ENCODE assay signal across 33 cellular contexts in genomic region chr17:39192901-39193300, GRCh38. TPM values are rescaled to one million over a fixed set of nuclear protein-coding genes. Genes with fewer than 3 reads are reported as not detected.
DNase-seq lines count a peak whose midpoint lies in the region; ATAC-seq, FAIRE-seq and TF ChIP-seq lines count a peak whose summit lies in the region.
"Had no signal": no experiment of that assay in that cellular context is flagged by ENCODE, and none has a peak within 500 bp of the region (broad histone marks: within the 10 kb centered on the region; RNA-seq: fewer than 3 reads in every experiment).

No MANE protein-coding gene starts in this region.

- H3K4me1 ChIP-seq in Loucy (ENCODE audit: insufficient read depth, low read length, poor library complexity, severe bottlenecking) = peaks cover 36% of the 10 kb centered on the region
- H3K4me1 ChIP-seq in K562 (replicated peaks in 1 of 2; ENCODE audit: control insufficient read depth in 2 of 2, insufficient read depth in 2 of 2, low read length in 2 of 2) = peaks cover 21 to 41% of the 10 kb centered on the region in 2 experiments; a peak in 4 of 5 replicates
- peaks cover 48 to 60% (median 53%) of the 10 kb centered on the region in 3 donors for H3K4me1 ChIP-seq in skeletal muscle tissue (ENCODE audit: control insufficient read depth in 3 of 3, insufficient read depth in 3 of 3, low read length in 3 of 3)
- H3K4me1 ChIP-seq in vagina = peaks cover 33% of the 10 kb centered on the region

- H3K36me3 Mint-ChIP-seq in glutamatergic neuron (ENCODE audit: unreplicated experiment) = peaks cover 5% of the 10 kb centered on the region
- H3K36me3 Mint-ChIP-seq: natural killer cell had no signal

- in situ Hi-C loops in K562 (cut with MboI) = no loop called here

- H2AFZ ChIP-seq in Loucy (ENCODE audit: low read length) (no peak overlapping the region), K562 (ENCODE audit: low read depth, low read length) (no peak overlapping the region)
- H2AFZ ChIP-seq: parathyroid adenoma had no signal

- H3K9me2 ChIP-seq in Loucy (replicated peaks; ENCODE audit: low read depth, low read length) = no peaks in the 10 kb centered on the region

- TF ChIP-seq EP300 in K562 (IDR thresholded peaks at IDR 0.05; ENCODE audit: low read length) = no peak

- H3K27me3 ChIP-seq in Loucy (ENCODE audit: insufficient read depth, low read length, poor library complexity, severe bottlenecking) = no peaks in the 10 kb centered on the region
- H3K27me3 ChIP-seq in K562 (ENCODE audit: control insufficient read depth in 2 of 2, insufficient read depth in 2 of 2, low read length in 2 of 2) = no peaks in the 10 kb centered on the region
- no peaks in the 10 kb centered on the region for H3K27me3 ChIP-seq in skeletal muscle tissue (ENCODE audit: control insufficient read depth in 3 of 3, insufficient read depth in 3 of 3, low read length in 3 of 3)
- no peaks in the 10 kb centered on the region for H3K27me3 ChIP-seq in vagina
- H3K27me3 ChIP-seq: BLaER1, gastroesophageal sphincter, right atrium auricular region, tibial nerve had no signal

- DNase-seq in K562 (ENCODE audit: extremely low read depth in 1 of 4, low spot score in 3 of 4) (no peak), glutamatergic neuron (no peak), vagina (ENCODE audit: extremely low spot score in 2 of 2) (no peak), HUDEP-2 (lab: John Stamatoyannopoulos, UW; ENCODE audit: unreplicated experiment in 76 of 76) (no peak), globus pallidus (ENCODE audit: low spot score) (no peak)
- DNase-seq: activated CD4-positive, alpha-beta T cell treated with anti-CD3 and anti-CD28 coated beads, Interleukin-2, amount 50 U/mL, for 1 hour; activated CD4-positive, CD25-positive, alpha-beta regulatory T cell; activated effector memory CD4-positive, alpha-beta T cell treated with anti-CD3 and anti-CD28 coated beads, Interleukin-2, amount 50 U/mL, for 16 hours; activated naive CD8-positive, alpha-beta T cell treated with anti-CD3 and anti-CD28 coated beads, Interleukin-2, amount 10 ng/mL, durations not matched to agents 7 days and 5 days; activated T-cell treated with anti-CD3 and anti-CD28 coated beads, Interleukin-2, amount 50 U/mL, for 24 hours; DMS153; H9; hypothalamus; mucosa of descending colon; natural killer cell; NCI-H510A; stimulated activated CD8-positive, alpha-beta memory T cell treated with anti-CD3 and anti-CD28 coated beads, Interleukin-4, amount 100 ng/mL, for 48 hours had no signal

- H3K9me1 ChIP-seq in K562 (ENCODE audit: control insufficient read depth, insufficient read depth, low read length) = no peaks in the 10 kb centered on the region

- no peaks in the 10 kb centered on the region for H3F3A ChIP-seq in Loucy (ENCODE audit: low read depth)

- CTCF ChIA-PET in K562 (lab: Yijun Ruan, JAX; ENCODE audit: low intra/inter-chr PET ratio) = no interaction called here

- H4K20me1 ChIP-seq in Loucy (ENCODE audit: insufficient read depth, low read length, poor library complexity, severe bottlenecking) = peaks cover 42% of the 10 kb centered on the region
- H4K20me1 ChIP-seq in K562 (replicated peaks; ENCODE audit: control insufficient read depth, insufficient read depth, low read length) = no peaks in the 10 kb centered on the region

- BruUV-seq in K562 (replicated peaks; lab: Mats Ljungman, UMichigan) = no TSS peak

- 92% methylated on average over 7 of the region's 16 CpGs for WGBS in K562 (ENCODE audit: insufficient coverage, low coverage, missing lambda C conversion rate)

- peak overlapping the region; percentile 95 for H3K4me3 ChIP-seq in Loucy (ENCODE audit: low read length, poor library complexity, severe bottlenecking)
- no peak overlapping the region for H3K4me3 ChIP-seq in K562
- peak overlapping the region; percentile 75 to 99 (median 94) for H3K4me3 ChIP-seq in skeletal muscle tissue (ENCODE audit: low read length in 3 of 3)
- no peak overlapping the region for H3K4me3 ChIP-seq in vagina
- H3K4me3 ChIP-seq: BLaER1, gastroesophageal sphincter, lung, mucosa of descending colon, right atrium auricular region, tibial nerve had no signal

- H3K79me2 ChIP-seq in Loucy (ENCODE audit: insufficient read depth, low read length) (peaks cover 54% of the 10 kb centered on the region), K562 (ENCODE audit: control insufficient read depth, insufficient read depth, low read length) (peaks cover 18% of the 10 kb centered on the region; the same call in 2 of the 3 replicates)
- H3K79me2 ChIP-seq: parathyroid adenoma had no signal

- peaks cover 2% of the 10 kb centered on the region for H3K9me3 Mint-ChIP-seq in glutamatergic neuron (ENCODE audit: unreplicated experiment)
- H3K9me3 Mint-ChIP-seq: activated naive CD8-positive, alpha-beta T cell treated with anti-CD3 and anti-CD28 coated beads, Interleukin-2, amount 10 ng/mL, durations not matched to agents 7 days and 5 days; activated T-cell treated with anti-CD3 and anti-CD28 coated beads, Interleukin-2, amount 50 U/mL, for 24 hours; central memory CD8-positive, alpha-beta T cell; H9; natural killer cell had no signal

- intact Hi-C loops in K562 (cut with micrococcal nuclease) (no loop called here), vagina (cut with DNase I) (no loop called here)

- H3K36me3 ChIP-seq in Loucy (ENCODE audit: insufficient read depth, low read length) = peaks cover 31% of the 10 kb centered on the region; the same call in 1 of the 2 replicates
- peaks cover 33% of the 10 kb centered on the region; the same call in 2 of the 3 replicates for H3K36me3 ChIP-seq in K562 (ENCODE audit: control insufficient read depth, insufficient read depth, low read length)
- H3K36me3 ChIP-seq in skeletal muscle tissue (ENCODE audit: control insufficient read depth in 3 of 3, insufficient read depth in 3 of 3, low read length in 3 of 3) = peaks cover 2 to 19% (median 13%) of the 10 kb centered on the region in 3 donors
- H3K36me3 ChIP-seq in vagina = peaks cover 0 to 21% of the 10 kb centered on the region in 2 donors

- peaks cover 28% of the 10 kb centered on the region for H3K4me1 Mint-ChIP-seq in glutamatergic neuron (ENCODE audit: low read depth, unreplicated experiment)

- no peak for TF ChIP-seq POLR2A in K562 (conservative IDR thresholded peaks at IDR 0.05)
- no peak for TF ChIP-seq POLR2A in vagina (IDR thresholded peaks at IDR 0.05)

- H3K27ac ChIP-seq in K562 (ENCODE audit: extremely low read depth, low read depth, low read length) = no peak overlapping the region
- H3K27ac ChIP-seq in skeletal muscle tissue (ENCODE audit: low read depth, low read length) = peak overlapping the region; percentile 99
- no peak overlapping the region for H3K27ac ChIP-seq in vagina
- H3K27ac ChIP-seq: gastroesophageal sphincter, HL-60, parathyroid adenoma, right atrium auricular region, tibial nerve had no signal

- H3K9ac ChIP-seq in Loucy (ENCODE audit: low read depth, low read length, poor library complexity, severe bottlenecking) (peak overlapping the region; percentile 3), K562 (ENCODE audit: insufficient read depth in 1 of 2, low read depth in 2 of 2, low read length in 2 of 2) (no peak overlapping the region), skeletal muscle tissue (ENCODE audit: low read depth in 1 of 3, low read length in 3 of 3) (peak overlapping the region; percentile 50 to 98 (median 73))
- H3K9ac ChIP-seq: BLaER1, parathyroid adenoma had no signal

- H3K4me3 Mint-ChIP-seq in glutamatergic neuron (ENCODE audit: unreplicated experiment) = peak overlapping the region; percentile 60
- H3K4me3 Mint-ChIP-seq: activated naive CD8-positive, alpha-beta T cell treated with anti-CD3 and anti-CD28 coated beads, Interleukin-2, amount 10 ng/mL, durations not matched to agents 7 days and 5 days; activated T-cell treated with anti-CD3 and anti-CD28 coated beads, Interleukin-2, amount 50 U/mL, for 24 hours; central memory CD8-positive, alpha-beta T cell; H9; natural killer cell had no signal

- H3K4me2 ChIP-seq in Loucy (ENCODE audit: low read depth, low read length, poor library complexity, severe bottlenecking) (peak overlapping the region; percentile 97), K562 (ENCODE audit: insufficient read depth, low read length) (no peak overlapping the region)

- no peaks in the 10 kb centered on the region for H3K9me3 ChIP-seq in Loucy (ENCODE audit: insufficient read depth, low read depth, low read length)
- no peaks in the 10 kb centered on the region for H3K9me3 ChIP-seq in K562 (replicated peaks; ENCODE audit: control insufficient read depth, insufficient read depth, low read depth, low read length)
- no peaks in the 10 kb centered on the region for H3K9me3 ChIP-seq in skeletal muscle tissue (ENCODE audit: control insufficient read depth in 3 of 3, low read length in 3 of 3)
- H3K9me3 ChIP-seq in vagina = no peaks in the 10 kb centered on the region
- H3K9me3 ChIP-seq: BLaER1, gastroesophageal sphincter, mucosa of descending colon, right atrium auricular region, tibial nerve had no signal

- no peak for ATAC-seq in K562
- ATAC-seq: gastroesophageal sphincter, mucosa of descending colon, natural killer cell had no signal

- FAIRE-seq in K562 (lab: Jason Lieb, UNC) = no peak
- FAIRE-seq: astrocyte, GM12892 had no signal

- TF ChIP-seq RAD21 in K562 (CRISPR knock-in tag; conservative IDR thresholded peaks at IDR 0.05 in 1 of 2, IDR thresholded peaks at IDR 0.05 in 1 of 2) = no peak

- H3K27ac Mint-ChIP-seq in glutamatergic neuron (ENCODE audit: unreplicated experiment) = peak overlapping the region; percentile 75
- H3K27ac Mint-ChIP-seq: activated T-cell treated with anti-CD3 and anti-CD28 coated beads, Interleukin-2, amount 50 U/mL, for 24 hours had no signal

- H3K27me3 Mint-ChIP-seq in glutamatergic neuron (ENCODE audit: unreplicated experiment) = peaks cover 3% of the 10 kb centered on the region
- H3K27me3 Mint-ChIP-seq: activated naive CD8-positive, alpha-beta T cell treated with anti-CD3 and anti-CD28 coated beads, Interleukin-2, amount 10 ng/mL, durations not matched to agents 7 days and 5 days; activated T-cell treated with anti-CD3 and anti-CD28 coated beads, Interleukin-2, amount 50 U/mL, for 24 hours; central memory CD8-positive, alpha-beta T cell had no signal

- TF ChIP-seq CTCF in Loucy (conservative IDR thresholded peaks at IDR 0.05; ENCODE audit: low read length) (no peak), K562 (IDR thresholded peaks at IDR 0.05 in 2 of 3, conservative IDR thresholded peaks at IDR 0.05 in 1 of 3; ENCODE audit: insufficient read depth in 2 of 3, low read depth in 1 of 3, low read length in 3 of 3) (no peak), glutamatergic neuron (IDR thresholded peaks at IDR 0.05; ENCODE audit: partially characterized antibody, unreplicated experiment) (no peak), vagina (IDR thresholded peaks at IDR 0.05) (no peak)

- POLR2A ChIA-PET in K562 (lab: Yijun Ruan, JAX) = interaction anchor here (0.6 kb wide), 1 partner anchor 12 kb away, joined by 4 read pairs; no protein-coding TSS in a partner anchor

RNA-seq across cellular contexts. Expression of gene CACNB1, which starts 4.6 kb away (rescaled TPM):
- total RNA-seq in K562 (2011; cell fraction: chromatin; rRNA removed; ENCODE audit: low replicate concordance) = 38.1 and 87.3 TPM in 2 replicates
- total RNA-seq in K562 (2011; cell fraction: nucleolus; rRNA removed) = 39.5 and 41.0 TPM in 2 replicates
- 40.0 and 54.4 TPM in 2 replicates for total RNA-seq in K562 (2011; cell fraction: nucleoplasm; rRNA removed)
- 2.2 and 3.7 TPM in 2 replicates for total RNA-seq in K562 (2014; rRNA removed)
- total RNA-seq in K562 (2014; rRNA removed; fragmentation: Illumina TruSeq; extraction: Trizol) = 2.6 and 3.6 TPM in 2 replicates
- 1.7 and 2.0 TPM in 2 replicates for total RNA-seq in K562 (2015; rRNA removed; fragmentation: Illumina TruSeq; extraction: Trizol)
- total RNA-seq in K562 (2021) = 6.7 and 7.4 TPM in 2 replicates
- 3.0 and 3.2 TPM in 2 replicates for polyA plus RNA-seq in K562 (2011; rRNA removed)
- 1.5 and 3.4 TPM in 2 replicates for polyA plus RNA-seq in K562 (2011; cell fraction: cytosol; rRNA removed)
- 10.8 and 29.9 TPM in 2 replicates for polyA plus RNA-seq in K562 (2011; cell fraction: nucleus; rRNA removed)
- polyA plus RNA-seq in K562 (2012) = 2.1 and 2.9 TPM in 2 replicates
- 3.0 and 3.6 TPM in 2 replicates for polyA plus RNA-seq in K562 (2014; fragmentation: Illumina TruSeq; extraction: Trizol)
- polyA plus RNA-seq in K562 (2014; fragmentation: Nextera tagmentation; extraction: Ambion mirVana) = under 1 TPM; 0.08 to 0.18 TPM
- 3.7 and 4.6 TPM in 2 replicates for polyA plus RNA-seq in K562 (2014; rRNA removed)
- polyA minus RNA-seq in K562 (2011; rRNA and poly(A)+ RNA removed) = 8.4 and 16.2 TPM in 2 replicates
- 2.5 and 5.3 TPM in 2 replicates for polyA minus RNA-seq in K562 (2011; cell fraction: cytosol; rRNA and poly(A)+ RNA removed)
- 8.2 and 16.4 TPM in 2 replicates for polyA minus RNA-seq in K562 (2011; cell fraction: nucleus; rRNA and poly(A)+ RNA removed)
- 77.1 TPM for total RNA-seq in glutamatergic neuron (ENCODE audit: unreplicated experiment)
- 146 TPM for total RNA-seq in skeletal muscle tissue
- 8.3 TPM for total RNA-seq in vagina

RNA-seq across cellular contexts. Expression of gene RPL19, which starts 7.2 kb away (rescaled TPM):
- 162 and 216 TPM in 2 replicates for total RNA-seq in K562 (2011; cell fraction: chromatin; rRNA removed; ENCODE audit: low replicate concordance)
- total RNA-seq in K562 (2011; cell fraction: nucleolus; rRNA removed) = 446 and 472 TPM in 2 replicates
- total RNA-seq in K562 (2011; cell fraction: nucleoplasm; rRNA removed) = 512 and 741 TPM in 2 replicates
- total RNA-seq in K562 (2014; rRNA removed) = 3,823 and 4,254 TPM in 2 replicates
- 2,411 and 3,109 TPM in 2 replicates for total RNA-seq in K562 (2014; rRNA removed; fragmentation: Illumina TruSeq; extraction: Trizol)
- total RNA-seq in K562 (2015; rRNA removed; fragmentation: Illumina TruSeq; extraction: Trizol) = 3,681 and 3,727 TPM in 2 replicates
- 2,367 and 2,508 TPM in 2 replicates for total RNA-seq in K562 (2021)
- 1,550 and 2,263 TPM in 2 replicates for polyA plus RNA-seq in K562 (2011; rRNA removed)
- 1,909 and 2,489 TPM in 2 replicates for polyA plus RNA-seq in K562 (2011; cell fraction: cytosol; rRNA removed)
- 662 and 945 TPM in 2 replicates for polyA plus RNA-seq in K562 (2011; cell fraction: nucleus; rRNA removed)
- polyA plus RNA-seq in K562 (2012) = 2,279 and 3,326 TPM in 2 replicates
- polyA plus RNA-seq in K562 (2014; fragmentation: Illumina TruSeq; extraction: Trizol) = 4,063 and 4,614 TPM in 2 replicates
- 1,000 to 10,000 TPM; 3,604 to 4,229 TPM for polyA plus RNA-seq in K562 (2014; fragmentation: Nextera tagmentation; extraction: Ambion mirVana)
- polyA plus RNA-seq in K562 (2014; rRNA removed) = 3,808 and 3,851 TPM in 2 replicates
- polyA minus RNA-seq in K562 (2011; rRNA and poly(A)+ RNA removed) = 920 and 1,322 TPM in 2 replicates
- 617 and 787 TPM in 2 replicates for polyA minus RNA-seq in K562 (2011; cell fraction: cytosol; rRNA and poly(A)+ RNA removed)
- 123 and 152 TPM in 2 replicates for polyA minus RNA-seq in K562 (2011; cell fraction: nucleus; rRNA and poly(A)+ RNA removed)
- 877 TPM for total RNA-seq in glutamatergic neuron (ENCODE audit: unreplicated experiment)
- 1,766 TPM for total RNA-seq in skeletal muscle tissue
- 2,758 TPM for total RNA-seq in vagina

RNA-seq across cellular contexts. Expression of gene ARL5C, which starts 26.9 kb away (rescaled TPM):
- 0.16 TPM in 1 of 2 replicates, not detected in the other for total RNA-seq in K562 (2011; cell fraction: chromatin; rRNA removed; ENCODE audit: low replicate concordance)
- not detected in 2 replicates for total RNA-seq in K562 (2011; cell fraction: nucleolus; rRNA removed)
- total RNA-seq in K562 (2011; cell fraction: nucleoplasm; rRNA removed) = not detected in 2 replicates
- total RNA-seq in K562 (2014; rRNA removed) (not detected in 2 replicates), K562 (2014; rRNA removed; fragmentation: Illumina TruSeq; extraction: Trizol) (not detected in 2 replicates), K562 (2015; rRNA removed; fragmentation: Illumina TruSeq; extraction: Trizol) (not detected in 2 replicates), K562 (2021) (not detected in 2 replicates), glutamatergic neuron (ENCODE audit: unreplicated experiment) (not detected), skeletal muscle tissue (under 0.01 TPM), vagina (not detected)
- polyA plus RNA-seq in K562 (2011; rRNA removed) (not detected in 2 replicates), K562 (2014; fragmentation: Illumina TruSeq; extraction: Trizol) (not detected in 2 replicates), K562 (2014; fragmentation: Nextera tagmentation; extraction: Ambion mirVana) (not detected), K562 (2014; rRNA removed) (not detected in 2 replicates)
- polyA plus RNA-seq in K562 (2011; cell fraction: cytosol; rRNA removed) = not detected in 2 replicates
- not detected in 2 replicates for polyA plus RNA-seq in K562 (2011; cell fraction: nucleus; rRNA removed)
- polyA plus RNA-seq in K562 (2012) = not detected in 2 replicates
- polyA minus RNA-seq in K562 (2011; rRNA and poly(A)+ RNA removed) = not detected in 2 replicates
- polyA minus RNA-seq in K562 (2011; cell fraction: cytosol; rRNA and poly(A)+ RNA removed) = not detected in 2 replicates
- polyA minus RNA-seq in K562 (2011; cell fraction: nucleus; rRNA and poly(A)+ RNA removed) = not detected in 2 replicates
- total RNA-seq: astrocyte, dermis microvascular lymphatic vessel endothelial cell, fibroblast of lung, gastroesophageal sphincter, H9, lung, mucosa of descending colon, right atrium auricular region, RPMI7951, SK-MEL-5, tibial nerve had no signal
- polyA plus RNA-seq: fibroblast of lung, lung had no signal

RNA-seq across cellular contexts. Expression of gene STAC2, which starts 32.8 kb away (rescaled TPM):
- not detected in 2 replicates for total RNA-seq in K562 (2011; cell fraction: chromatin; rRNA removed; ENCODE audit: low replicate concordance)
- not detected in 2 replicates for total RNA-seq in K562 (2011; cell fraction: nucleolus; rRNA removed)
- total RNA-seq in K562 (2011; cell fraction: nucleoplasm; rRNA removed) = not detected in 2 replicates
- total RNA-seq in K562 (2014; rRNA removed) (not detected in 2 replicates), K562 (2014; rRNA removed; fragmentation: Illumina TruSeq; extraction: Trizol) (not detected in 2 replicates), K562 (2015; rRNA removed; fragmentation: Illumina TruSeq; extraction: Trizol) (not detected in 2 replicates), K562 (2021) (not detected in 2 replicates), glutamatergic neuron (ENCODE audit: unreplicated experiment) (1.8 TPM), skeletal muscle tissue (not detected), vagina (0.98 TPM)
- polyA plus RNA-seq in K562 (2011; rRNA removed) (not detected in 2 replicates), K562 (2014; fragmentation: Illumina TruSeq; extraction: Trizol) (not detected in 2 replicates), K562 (2014; fragmentation: Nextera tagmentation; extraction: Ambion mirVana) (not detected), K562 (2014; rRNA removed) (not detected in 2 replicates)
- not detected in 2 replicates for polyA plus RNA-seq in K562 (2011; cell fraction: cytosol; rRNA removed)
- polyA plus RNA-seq in K562 (2011; cell fraction: nucleus; rRNA removed) = not detected in 2 replicates
- not detected in 2 replicates for polyA plus RNA-seq in K562 (2012)
- polyA minus RNA-seq in K562 (2011; rRNA and poly(A)+ RNA removed) = not detected in 2 replicates
- polyA minus RNA-seq in K562 (2011; cell fraction: cytosol; rRNA and poly(A)+ RNA removed) = not detected in 2 replicates
- not detected in 2 replicates for polyA minus RNA-seq in K562 (2011; cell fraction: nucleus; rRNA and poly(A)+ RNA removed)
- total RNA-seq: activated naive CD8-positive, alpha-beta T cell treated with anti-CD3 and anti-CD28 coated beads, Interleukin-2, amount 10 ng/mL, durations not matched to agents 7 days and 5 days; astrocyte; dermis microvascular lymphatic vessel endothelial cell; fibroblast of lung; natural killer cell; SK-MEL-5 had no signal

RNA-seq across cellular contexts. Expression of gene PLXDC1, which starts 41.5 kb away (rescaled TPM):
- total RNA-seq in K562 (2011; cell fraction: chromatin; rRNA removed; ENCODE audit: low replicate concordance) = not detected in 2 replicates
- not detected in 2 replicates for total RNA-seq in K562 (2011; cell fraction: nucleolus; rRNA removed)
- total RNA-seq in K562 (2011; cell fraction: nucleoplasm; rRNA removed) = not detected in 2 replicates
- total RNA-seq in K562 (2014; rRNA removed) (not detected in 2 replicates), K562 (2014; rRNA removed; fragmentation: Illumina TruSeq; extraction: Trizol) (not detected in 2 replicates), K562 (2015; rRNA removed; fragmentation: Illumina TruSeq; extraction: Trizol) (not detected in 2 replicates), K562 (2021) (not detected in 2 replicates), glutamatergic neuron (ENCODE audit: unreplicated experiment) (not detected), skeletal muscle tissue (0.52 TPM), vagina (6.6 TPM)
- polyA plus RNA-seq in K562 (2011; rRNA removed) (0.11 TPM in 1 of 2 replicates, not detected in the other), K562 (2014; fragmentation: Illumina TruSeq; extraction: Trizol) (not detected in 2 replicates), K562 (2014; fragmentation: Nextera tagmentation; extraction: Ambion mirVana) (not detected), K562 (2014; rRNA removed) (not detected in 2 replicates)
- not detected in 2 replicates for polyA plus RNA-seq in K562 (2011; cell fraction: cytosol; rRNA removed)
- 0.21 and 0.29 TPM in 2 replicates for polyA plus RNA-seq in K562 (2011; cell fraction: nucleus; rRNA removed)
- polyA plus RNA-seq in K562 (2012) = 0.01 and 0.03 TPM in 2 replicates
- polyA minus RNA-seq in K562 (2011; rRNA and poly(A)+ RNA removed) = not detected in 2 replicates
- polyA minus RNA-seq in K562 (2011; cell fraction: cytosol; rRNA and poly(A)+ RNA removed) = not detected in 2 replicates
- not detected in 2 replicates for polyA minus RNA-seq in K562 (2011; cell fraction: nucleus; rRNA and poly(A)+ RNA removed)
- total RNA-seq: dermis microvascular lymphatic vessel endothelial cell had no signal

Comparison
In these comparisons a context has a peak if more than half of its experiments do, and no peak if none do; other contexts are left out.
1. H3K4me3 ChIP-seq: peak in Loucy (single experiment) and skeletal muscle tissue (3 of 3); none in K562 (single experiment) and vagina (0 of 2).
2. H3K9ac ChIP-seq: peak in Loucy (single experiment) and skeletal muscle tissue (3 of 3); none in K562 (0 of 2).